14 cellular contexts compared by ENCODE assay signal in the genomic region with DNA sequence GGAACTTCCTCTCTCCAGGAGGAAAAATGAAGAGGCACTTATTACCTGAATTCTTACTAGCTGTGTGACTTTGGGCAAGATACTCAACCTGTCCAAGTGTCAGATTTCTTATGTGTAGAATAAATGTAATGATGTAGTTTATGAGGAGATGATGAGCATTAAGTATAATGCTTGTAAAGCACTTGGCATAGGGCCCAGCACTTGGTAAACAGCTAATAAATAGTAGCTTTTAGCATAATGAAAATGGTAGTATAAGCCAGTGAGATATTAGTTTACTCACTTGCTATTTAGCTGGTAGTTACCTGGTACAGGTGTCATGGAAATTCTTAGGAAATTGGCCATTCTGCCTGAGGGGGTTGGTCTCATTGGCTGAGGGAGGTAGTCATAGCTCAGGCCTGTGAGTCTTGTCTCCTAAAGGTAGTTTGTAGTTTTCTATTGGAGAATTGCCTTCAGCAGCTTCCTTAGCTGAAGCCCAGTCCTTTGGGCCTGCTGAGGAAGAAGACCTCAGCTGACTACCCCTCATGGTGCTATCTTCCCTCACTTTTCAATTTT.
DNase-seq lines count a peak whose midpoint lies in the region; ATAC-seq and TF ChIP-seq lines count a peak whose summit lies in the region.
"Had no signal": no experiment of that assay in that cellular context is flagged by ENCODE, and none has a peak within 500 bp of the region (broad histone marks: within the 10 kb centered on the region; RNA-seq: fewer than 3 reads in every experiment).

No MANE protein-coding gene starts in this region.

- DNase-seq in NCI-H1436 (lab: John Stamatoyannopoulos, UW) (peak; percentile 19), NCI-H1436 treated with DMSO at 0.1 percent for 48 hours (lab: John Stamatoyannopoulos, UW) (no peak), NCI-H1105 (lab: John Stamatoyannopoulos, UW) (peak; percentile 82), NCI-H748 treated with DMSO at 0.1 percent for 48 hours (lab: John Stamatoyannopoulos, UW) (peak; percentile 60), epithelial cell of esophagus (ENCODE audit: low read depth) (peak; percentile 82), cerebellar nuclear complex (lab: John Stamatoyannopoulos, UW) (no peak), mesenchymal stem cell (no peak)
- DNase-seq: H7, NCI-H1694, NCI-H2107, NCI-H345, SHP77 treated with DMSO at 0.1 percent for 48 hours had no signal

- no peak overlapping the region for H3K23ac ChIP-seq in mesenchymal stem cell (ENCODE audit: low read length in 2 of 2)

- no peak for TF ChIP-seq CTCF in epithelial cell of esophagus (IDR thresholded peaks at IDR 0.05; ENCODE audit: insufficient read depth, low read depth, low read length, missing control alignments)

- no peak overlapping the region for H3K9ac ChIP-seq in mesenchymal stem cell (ENCODE audit: low read length)
- H3K9ac ChIP-seq: BLaER1 had no signal

- H2AK5ac ChIP-seq in mesenchymal stem cell (ENCODE audit: low read length, severe bottlenecking), result no peak overlapping the region

- no peak overlapping the region for H4K91ac ChIP-seq in mesenchymal stem cell (ENCODE audit: low read length)

- H3K4me3 ChIP-seq in epithelial cell of esophagus (ENCODE audit: low read length), result no peak overlapping the region
- no peak overlapping the region for H3K4me3 ChIP-seq in mesenchymal stem cell (ENCODE audit: insufficient read depth in 1 of 2, low read depth in 1 of 2, low read length in 2 of 2)
- H3K4me3 ChIP-seq: BLaER1 had no signal

- H4K8ac ChIP-seq in mesenchymal stem cell (ENCODE audit: low read length), result no peak overlapping the region

- no peak overlapping the region for H2BK120ac ChIP-seq in mesenchymal stem cell (ENCODE audit: low read depth, low read length)

- no peak overlapping the region for H3K18ac ChIP-seq in mesenchymal stem cell (ENCODE audit: low read depth in 1 of 2, low read length in 2 of 2)

- ATAC-seq in HG03354 (IDR thresholded peaks at IDR 0.05; ENCODE audit: poor library complexity, severe bottlenecking, unreplicated experiment), result no peak

- no peak overlapping the region for H3K4ac ChIP-seq in mesenchymal stem cell (ENCODE audit: low read depth in 1 of 2, low read length in 2 of 2)

- peaks cover 5% of the 10 kb centered on the region for H3K9me3 ChIP-seq in mesenchymal stem cell (ENCODE audit: control insufficient read depth, low read length)
- H3K9me3 ChIP-seq: BLaER1 had no signal

- H2BK15ac ChIP-seq in mesenchymal stem cell (ENCODE audit: low read depth, poor library complexity, severe bottlenecking), result no peak overlapping the region

- no peaks in the 10 kb centered on the region for H3K27me3 ChIP-seq in mesenchymal stem cell (ENCODE audit: control insufficient read depth in 1 of 2, insufficient read depth in 1 of 2, low read length in 2 of 2)
- H3K27me3 ChIP-seq: BLaER1 had no signal

- no peak overlapping the region for H2BK12ac ChIP-seq in mesenchymal stem cell (ENCODE audit: low read length in 2 of 2)

- no peaks in the 10 kb centered on the region for H3K4me1 ChIP-seq in mesenchymal stem cell (ENCODE audit: control insufficient read depth, insufficient read depth, low read depth, low read length)
- H3K4me1 ChIP-seq: BLaER1 had no signal

- no peak overlapping the region for H2BK5ac ChIP-seq in mesenchymal stem cell (ENCODE audit: low read depth, low read length, poor library complexity, severe bottlenecking)

- H3K4me2 ChIP-seq in mesenchymal stem cell (ENCODE audit: low read length, poor library complexity, severe bottlenecking), result no peak overlapping the region
- H3K4me2 ChIP-seq: BLaER1 had no signal

- no peak overlapping the region for H2AFZ ChIP-seq in mesenchymal stem cell (ENCODE audit: low read depth, low read length)

- H3K79me1 ChIP-seq in mesenchymal stem cell (replicated peaks; ENCODE audit: low read length, poor library complexity, severe bottlenecking), result no peaks in the 10 kb centered on the region

- H3K27ac ChIP-seq in mesenchymal stem cell (ENCODE audit: low read length, poor library complexity, severe bottlenecking), result no peak overlapping the region
- H3K27ac ChIP-seq: BLaER1 had no signal

- H3K14ac ChIP-seq in mesenchymal stem cell (ENCODE audit: low read length in 2 of 2), result no peak overlapping the region

- no peaks in the 10 kb centered on the region for H3K36me3 ChIP-seq in mesenchymal stem cell (ENCODE audit: control insufficient read depth in 1 of 2, insufficient read depth in 2 of 2, low read depth in 1 of 2, low read length in 2 of 2)
- H3K36me3 ChIP-seq: BLaER1 had no signal

Comparison
In these comparisons a context has a peak if more than half of its experiments do, and no peak if none do; other contexts are left out.
1. DNase-seq: peak in NCI-H1436 (single experiment), NCI-H1105 (single experiment), NCI-H748 treated with DMSO at 0.1 percent for 48 hours (single experiment) and epithelial cell of esophagus (single experiment); none in NCI-H1436 treated with DMSO at 0.1 percent for 48 hours (single experiment), cerebellar nuclear complex (0 of 2) and mesenchymal stem cell (single experiment).